In the genomic region with DNA sequence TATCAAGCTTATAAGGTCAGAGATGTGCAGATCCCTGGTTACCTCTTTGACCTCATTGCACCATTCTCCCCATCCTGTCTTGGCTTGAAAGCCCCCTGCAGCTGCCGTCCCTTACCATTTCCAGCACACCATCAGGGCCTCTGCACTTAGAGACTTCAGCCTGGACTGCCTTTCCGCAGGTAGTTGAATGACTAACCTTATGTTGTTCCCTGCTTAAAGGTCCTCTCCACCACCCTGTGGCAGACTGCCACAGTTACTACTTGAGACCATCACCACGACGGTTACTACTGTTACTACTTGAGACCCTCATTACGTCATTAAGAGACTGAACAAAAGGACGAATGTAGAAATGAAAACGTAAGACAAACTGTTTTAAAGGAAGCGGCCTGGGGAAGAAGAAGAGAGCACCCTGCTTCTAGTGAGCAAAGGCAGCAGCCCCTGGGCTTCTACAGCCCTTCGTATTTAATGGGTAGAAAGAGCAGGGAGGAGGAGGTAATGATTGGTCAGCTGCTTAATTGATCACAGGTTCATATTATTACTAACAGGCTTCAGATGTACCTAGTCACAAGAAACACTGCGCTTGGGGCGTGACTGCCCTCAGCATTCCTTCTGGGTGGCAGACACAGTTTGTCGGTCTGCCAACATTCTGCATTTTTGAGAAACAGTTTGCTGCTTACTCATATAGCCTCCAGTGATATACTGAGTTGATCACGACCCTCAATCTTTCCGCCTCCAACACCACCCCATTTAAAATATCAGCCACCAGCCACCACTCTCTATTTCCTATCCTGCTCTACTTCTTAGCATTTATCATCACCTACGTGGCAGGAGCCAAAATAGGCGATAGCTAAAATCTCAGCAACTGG, we compare ENCODE assay signal across 23 cellular contexts.
DNase-seq lines count a peak whose midpoint lies in the region; ATAC-seq, FAIRE-seq and TF ChIP-seq lines count a peak whose summit lies in the region.
"Had no signal": no experiment of that assay in that cellular context is flagged by ENCODE, and none has a peak within 500 bp of the region (broad histone marks: within the 10 kb centered on the region; RNA-seq: fewer than 3 reads in every experiment).

No MANE protein-coding gene starts in this region.

- POLR2A ChIA-PET in GM12878 (lab: Charles Lee) = interaction anchor here (0.5 kb wide), 1 partner anchor 44 kb away, joined by 4 read pairs; no protein-coding TSS in a partner anchor

- no TSS peak for BruUV-seq in GM12878 (replicated peaks; lab: Mats Ljungman, UMichigan)

- SMC1A ChIA-PET in GM12878 (lab: Charles Lee; ENCODE audit: uncharacterized antibody, unreplicated experiment) = no interaction called here

- no peak overlapping the region for H3K9ac ChIP-seq in GM12878 (ENCODE audit: control insufficient read depth, insufficient read depth, low read length)

- no peaks in the 10 kb centered on the region for H3K36me3 Mint-ChIP-seq in activated naive CD8-positive, alpha-beta T cell treated with anti-CD3 and anti-CD28 coated beads for 36 hours
- H3K36me3 Mint-ChIP-seq: activated CD4-positive, alpha-beta memory T cell treated with anti-CD3 and anti-CD28 coated beads for 36 hours; activated naive CD4-positive, alpha-beta T cell treated with anti-CD3 and anti-CD28 coated beads, Interleukin-2, amount 10 ng/mL, durations not matched to agents 7 days and 5 days; CD8-positive, alpha-beta T cell had no signal

- in situ Hi-C loops in Caki2 (cut with HindIII; ENCODE audit: low pct_unique_long_range_greater_than_20kb, low sequenced_read_pairs) = no loop called here
- in situ Hi-C loops in GM12878 (cut with MboI) = no loop called here

- 49% methylated on average over 16 of the region's 16 CpGs for WGBS in GM12878 (ENCODE audit: insufficient coverage, insufficient replicate concordance, low lambda C conversion rate, missing lambda C conversion rate)

- no peaks in the 10 kb centered on the region for H3K79me2 ChIP-seq in GM12878 (ENCODE audit: control insufficient read depth, insufficient read depth, low read length)

- H3K27me3 ChIP-seq in GM12878 (replicated peaks in 1 of 2; ENCODE audit: control insufficient read depth in 2 of 2, insufficient read depth in 2 of 2, low read length in 1 of 2) (no peaks in the 10 kb centered on the region), upper lobe of right lung (no peaks in the 10 kb centered on the region)

- no peak overlapping the region for H2AFZ ChIP-seq in GM12878 (ENCODE audit: control insufficient read depth, low read depth, low read length)

- TF ChIP-seq POLR2A in GM12878 (IDR thresholded peaks at IDR 0.05; ENCODE audit: low read depth, low read length) = no peak

- TF ChIP-seq CTCF in GM12878 (IDR thresholded peaks at IDR 0.05 in 2 of 3, conservative IDR thresholded peaks at IDR 0.05 in 1 of 3; ENCODE audit: control insufficient read depth in 2 of 3, extremely low read depth in 1 of 3, insufficient read depth in 1 of 3, low read depth in 3 of 3, low read length in 3 of 3) (no peak), upper lobe of right lung (IDR thresholded peaks at IDR 0.05) (no peak)

- H3K36me3 ChIP-seq in GM12878 (ENCODE audit: control insufficient read depth in 2 of 2, insufficient read depth in 2 of 2, low read length in 1 of 2) (no peaks in the 10 kb centered on the region), upper lobe of right lung (no peaks in the 10 kb centered on the region)
- H3K36me3 ChIP-seq: left ventricle myocardium inferior had no signal

- no peak for FAIRE-seq in GM12878 (lab: Jason Lieb, UNC)

- H3K27ac ChIP-seq in GM12878 (ENCODE audit: control insufficient read depth, insufficient read depth) (no peak overlapping the region), upper lobe of right lung (no peak overlapping the region)
- H3K27ac ChIP-seq: coronary artery, left ventricle myocardium inferior had no signal

- no peak overlapping the region for H3K27ac Mint-ChIP-seq in activated naive CD8-positive, alpha-beta T cell treated with anti-CD3 and anti-CD28 coated beads for 36 hours
- H3K27ac Mint-ChIP-seq: activated CD4-positive, alpha-beta memory T cell treated with anti-CD3 and anti-CD28 coated beads for 36 hours; activated naive CD4-positive, alpha-beta T cell treated with anti-CD3 and anti-CD28 coated beads, Interleukin-2, amount 10 ng/mL, durations not matched to agents 7 days and 5 days; activated T-cell treated with anti-CD3 and anti-CD28 coated beads, Interleukin-2, amount 50 U/mL, for 24 hours; CD8-positive, alpha-beta T cell; stimulated activated naive CD8-positive, alpha-beta T cell treated with anti-CD3 and anti-CD28 coated beads, Interleukin-15, amount 100 ng/mL, for 72 hours had no signal

- H3K9me3 ChIP-seq in GM12878 (replicated peaks; ENCODE audit: control insufficient read depth, insufficient read depth, low read length) (no peaks in the 10 kb centered on the region), upper lobe of right lung (no peaks in the 10 kb centered on the region)
- H3K9me3 ChIP-seq: left ventricle myocardium inferior, mucosa of descending colon had no signal

- no peak for TF ChIP-seq EP300 in GM12878 (IDR thresholded peaks at IDR 0.05; ENCODE audit: borderline replicate concordance in 1 of 2, control insufficient read depth in 1 of 2, low read depth in 2 of 2, low read length in 2 of 2)

- H3K4me1 Mint-ChIP-seq in activated naive CD8-positive, alpha-beta T cell treated with anti-CD3 and anti-CD28 coated beads for 36 hours = no peaks in the 10 kb centered on the region
- H3K4me1 Mint-ChIP-seq: activated naive CD4-positive, alpha-beta T cell treated with anti-CD3 and anti-CD28 coated beads, Interleukin-2, amount 10 ng/mL, durations not matched to agents 7 days and 5 days; stimulated activated naive CD8-positive, alpha-beta T cell treated with anti-CD3 and anti-CD28 coated beads, Interleukin-15, amount 100 ng/mL, for 72 hours had no signal

- H3K27me3 Mint-ChIP-seq in activated naive CD8-positive, alpha-beta T cell treated with anti-CD3 and anti-CD28 coated beads for 36 hours = no peaks in the 10 kb centered on the region
- H3K27me3 Mint-ChIP-seq: activated CD4-positive, alpha-beta memory T cell treated with anti-CD3 and anti-CD28 coated beads for 36 hours; activated naive CD4-positive, alpha-beta T cell treated with anti-CD3 and anti-CD28 coated beads, Interleukin-2, amount 10 ng/mL, durations not matched to agents 7 days and 5 days; stimulated activated naive CD8-positive, alpha-beta T cell treated with anti-CD3 and anti-CD28 coated beads, Interleukin-15, amount 100 ng/mL, for 72 hours had no signal

- H3K4me3 Mint-ChIP-seq in activated naive CD8-positive, alpha-beta T cell treated with anti-CD3 and anti-CD28 coated beads for 36 hours = no peak overlapping the region
- H3K4me3 Mint-ChIP-seq: activated CD4-positive, alpha-beta memory T cell treated with anti-CD3 and anti-CD28 coated beads for 36 hours; activated naive CD4-positive, alpha-beta T cell treated with anti-CD3 and anti-CD28 coated beads, Interleukin-2, amount 10 ng/mL, durations not matched to agents 7 days and 5 days; activated T-cell treated with anti-CD3 and anti-CD28 coated beads, Interleukin-2, amount 50 U/mL, for 24 hours; CD8-positive, alpha-beta T cell; stimulated activated naive CD8-positive, alpha-beta T cell treated with anti-CD3 and anti-CD28 coated beads, Interleukin-15, amount 100 ng/mL, for 72 hours had no signal

- CTCF ChIA-PET in GM12878 (lab: Yijun Ruan, JAX) = interaction anchor here (1.1 kb wide), 1 partner anchor 105 kb away, joined by 4 read pairs; no protein-coding TSS in a partner anchor

- H3K4me3 ChIP-seq in GM12878 = no peak overlapping the region
- no peak overlapping the region for H3K4me3 ChIP-seq in upper lobe of right lung
- H3K4me3 ChIP-seq: coronary artery, left ventricle myocardium inferior, mucosa of descending colon had no signal

- no peak overlapping the region for H3K4me2 ChIP-seq in GM12878 (ENCODE audit: control insufficient read depth, insufficient read depth)

- H3K4me1 ChIP-seq in GM12878 (ENCODE audit: control insufficient read depth, insufficient read depth, low read length) (no peaks in the 10 kb centered on the region), upper lobe of right lung (no peaks in the 10 kb centered on the region)
- H3K4me1 ChIP-seq: left ventricle myocardium inferior had no signal

- RAD21 ChIA-PET in GM12878 (lab: Charles Lee; ENCODE audit: unreplicated experiment) = no interaction called here

- DNase-seq in Caki2 (ENCODE audit: low read depth) (peak; percentile 12), M059J (ENCODE audit: low read depth) (peak; percentile 80), GM12878 (ENCODE audit: low read depth, low spot score) (no peak), myocyte (ENCODE audit: low read depth) (peak; percentile 22), cerebellum (ENCODE audit: low spot score) (no peak), upper lobe of right lung (no peak)
- DNase-seq in activated naive CD8-positive, alpha-beta T cell treated with anti-CD3 and anti-CD28 coated beads for 36 hours = no peak
- DNase-seq: activated CD4-positive, alpha-beta memory T cell treated with anti-CD3 and anti-CD28 coated beads for 36 hours; activated naive CD4-positive, alpha-beta T cell treated with anti-CD3 and anti-CD28 coated beads, Interleukin-2, amount 10 ng/mL, durations not matched to agents 7 days and 5 days; activated T-cell treated with anti-CD3 and anti-CD28 coated beads, Interleukin-2, amount 50 U/mL, for 24 hours; CD8-positive, alpha-beta T cell; DND-41; left ventricle myocardium inferior; mucosa of descending colon; NCI-H1436; NCI-H2171; occipital lobe; right cardiac atrium; stimulated activated naive CD8-positive, alpha-beta T cell treated with anti-CD3 and anti-CD28 coated beads, Interleukin-15, amount 100 ng/mL, for 72 hours; SW 1271 had no signal

- no peak for TF ChIP-seq RAD21 in GM12878 (IDR thresholded peaks at IDR 0.05; ENCODE audit: insufficient read depth, low read depth, low read length)

- no peaks in the 10 kb centered on the region for H3K9me3 Mint-ChIP-seq in activated naive CD8-positive, alpha-beta T cell treated with anti-CD3 and anti-CD28 coated beads for 36 hours
- H3K9me3 Mint-ChIP-seq: activated CD4-positive, alpha-beta memory T cell treated with anti-CD3 and anti-CD28 coated beads for 36 hours; activated naive CD4-positive, alpha-beta T cell treated with anti-CD3 and anti-CD28 coated beads, Interleukin-2, amount 10 ng/mL, durations not matched to agents 7 days and 5 days; activated T-cell treated with anti-CD3 and anti-CD28 coated beads, Interleukin-2, amount 50 U/mL, for 24 hours; CD8-positive, alpha-beta T cell; stimulated activated naive CD8-positive, alpha-beta T cell treated with anti-CD3 and anti-CD28 coated beads, Interleukin-15, amount 100 ng/mL, for 72 hours had no signal

- intact Hi-C loops in GM12878 (cut with micrococcal nuclease; ENCODE audit: unreplicated experiment) = no loop called here
- intact Hi-C loops in upper lobe of right lung (cut with DNase I) = no loop called here

- ATAC-seq in GM12878 (no peak), upper lobe of right lung (no peak), HG02885 (IDR thresholded peaks at IDR 0.05; ENCODE audit: poor library complexity, unreplicated experiment) (no peak)
- ATAC-seq: CD8-positive, alpha-beta T cell; mucosa of descending colon; Panc1; right cardiac atrium; stimulated activated naive CD8-positive, alpha-beta T cell treated with anti-CD3 and anti-CD28 coated beads, Interleukin-15, amount 100 ng/mL, for 72 hours had no signal

- no peaks in the 10 kb centered on the region for H4K20me1 ChIP-seq in GM12878 (ENCODE audit: control insufficient read depth, insufficient read depth)

Comparison
In these comparisons a context has a peak if more than half of its experiments do, and no peak if none do; other contexts are left out.
1. DNase-seq: peak in Caki2 (single experiment), M059J (single experiment) and myocyte (single experiment); none in GM12878 (single experiment), activated naive CD8-positive, alpha-beta T cell treated with anti-CD3 and anti-CD28 coated beads for 36 hours (single experiment), cerebellum (single experiment) and upper lobe of right lung (single experiment).